ENCODE assay signal across 2 cellular contexts in genomic region chr17:81418710-81419332, GRCh38.
TF ChIP-seq lines count a peak whose summit lies in the region.

No MANE protein-coding gene starts in this region.

TF ChIP-seq in SK-N-SH, 30 proteins besides CTCF, POLR2A, EP300 and RAD21 (continued from another document):
- TF ChIP-seq TEAD4 (IDR thresholded peaks at IDR 0.05; ENCODE audit: borderline replicate concordance, insufficient read depth) (no peak), SIN3A (IDR thresholded peaks at IDR 0.05; ENCODE audit: borderline replicate concordance, low read depth, low read length) (no peak), GABPA (IDR thresholded peaks at IDR 0.05; ENCODE audit: low read depth) (no peak), REST (IDR thresholded peaks at IDR 0.05; ENCODE audit: low read depth, low read length) (no peak), MEF2A (IDR thresholded peaks at IDR 0.05; ENCODE audit: borderline replicate concordance, low read depth) (no peak), EZH2phosphoT487 (IDR thresholded peaks at IDR 0.05; ENCODE audit: borderline replicate concordance, low read depth) (no peak), MAX (IDR thresholded peaks at IDR 0.05; ENCODE audit: low read depth) (no peak), TCF12 (IDR thresholded peaks at IDR 0.05) (no peak), TAF1 (IDR thresholded peaks at IDR 0.05; ENCODE audit: borderline replicate concordance, low read depth, low read length) (no peak), CHD2 (IDR thresholded peaks at IDR 0.05; ENCODE audit: low read length, partially characterized antibody) (no peak), POLR2AphosphoS5 (IDR thresholded peaks at IDR 0.05; ENCODE audit: low read depth, low read length) (no peak), USF1 (IDR thresholded peaks at IDR 0.05; ENCODE audit: borderline replicate concordance, low read depth) (no peak), RFX5 (IDR thresholded peaks at IDR 0.05; ENCODE audit: low read length) (no peak), ZBTB33 (IDR thresholded peaks at IDR 0.05; ENCODE audit: borderline replicate concordance, low read depth) (no peak), PBX3 (IDR thresholded peaks at IDR 0.05) (no peak), IRF3 (IDR thresholded peaks at IDR 0.05; ENCODE audit: low read depth, low read length) (no peak)
TF ChIP-seq in SK-N-SH: peak in this region for 0.

TF ChIP-seq in SK-N-SH treated with all-trans-retinoic acid at 6 μM for 48 hours, 23 proteins besides CTCF, POLR2A, EP300 and RAD21 (continued from another document):
- TF ChIP-seq TSHZ2 (CRISPR knock-in tag; IDR thresholded peaks at IDR 0.05) (no peak), GLIS3 (CRISPR knock-in tag; IDR thresholded peaks at IDR 0.05) (no peak), ZC3H10 (CRISPR knock-in tag; IDR thresholded peaks at IDR 0.05) (no peak), POU6F1 (CRISPR knock-in tag; IDR thresholded peaks at IDR 0.05; ENCODE audit: borderline replicate concordance, low read depth) (no peak), SNAI2 (CRISPR knock-in tag; IDR thresholded peaks at IDR 0.05) (no peak), OSR1 (CRISPR knock-in tag; IDR thresholded peaks at IDR 0.05) (no peak)
